24 cellular contexts compared by ENCODE assay signal in the genomic region with DNA sequence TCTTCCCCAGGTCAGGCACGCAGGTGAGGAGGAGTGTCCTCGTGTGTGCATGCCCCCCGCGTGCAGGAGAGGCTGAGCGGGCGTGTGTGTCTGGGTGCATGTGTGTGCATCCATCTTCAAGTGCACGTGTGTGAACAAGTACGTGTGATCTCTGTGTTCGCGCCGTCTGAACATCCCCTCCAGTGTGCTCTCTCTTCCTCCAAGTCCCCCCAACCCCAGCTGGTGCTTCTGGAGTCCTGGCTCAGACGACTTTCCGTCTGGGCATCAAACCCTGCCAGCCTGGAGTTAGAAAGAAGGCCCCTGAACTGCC. TPM values are rescaled to one million over a fixed set of nuclear protein-coding genes. Genes with fewer than 3 reads are reported as not detected.
"Had no signal": no experiment of that assay in that cellular context is flagged by ENCODE, and none has a peak within 500 bp of the region (broad histone marks: within the 10 kb centered on the region; RNA-seq: fewer than 3 reads in every experiment).

No MANE protein-coding gene starts in this region.

- H3K9me3 ChIP-seq: ascending aorta, SJSA1, SK-N-SH had no signal

- H3K4me1 ChIP-seq: ascending aorta, SJSA1 had no signal

- H3K36me3 ChIP-seq: ascending aorta, cardiac muscle cell, SJSA1 had no signal

- ATAC-seq: activated CD8-positive, alpha-beta T cell treated with anti-CD3 and anti-CD28 coated beads, Interleukin-2, amount 10 ng/mL, durations not matched to agents 7 days and 5 days had no signal

- H3K27me3 ChIP-seq: ascending aorta, cardiac muscle cell had no signal

- DNase-seq: activated CD4-positive, alpha-beta T cell treated with anti-CD3 and anti-CD28 coated beads, Interleukin-2, amount 10 ng/mL, durations not matched to agents 24 days and 14 days; activated CD4-positive, alpha-beta T cell treated with anti-CD3 and anti-CD28 coated beads, Interleukin-2, amount 50 U/mL, for 4 hours; activated CD8-positive, alpha-beta T cell treated with anti-CD3 and anti-CD28 coated beads, Interleukin-2, amount 10 ng/mL, durations not matched to agents 7 days and 5 days; activated naive CD4-positive, alpha-beta T cell treated with anti-CD3 and anti-CD28 coated beads, Interleukin-2, amount 50 U/mL, for 16 hours; activated naive CD8-positive, alpha-beta T cell treated with anti-CD3 and anti-CD28 coated beads for 36 hours; activated T-cell treated with anti-CD3 and anti-CD28 coated beads, Interleukin-2, amount 50 U/mL, for 24 hours; MM.1S; NCI-H1092 treated with DMSO at 0.1 percent for 48 hours; NCI-H1417; NCI-H146; NCI-H187; NCI-H2029 treated with DMSO at 0.1 percent for 48 hours; NCI-H2107; NCI-H446 treated with DMSO at 0.1 percent for 48 hours; NCI-H524; SHP77 treated with DMSO at 0.1 percent for 48 hours; SK-N-SH had no signal

- H3K27ac ChIP-seq: ascending aorta, cardiac muscle cell, KMS-11, SJSA1 had no signal

- H3K4me3 ChIP-seq: ascending aorta, cardiac muscle cell, SJSA1 had no signal

RNA-seq across cellular contexts. Expression of gene ZG16B, which starts 2.7 kb away (rescaled TPM):
- total RNA-seq: ascending aorta, cardiac muscle cell, LHCN-M2 had no signal
- polyA plus RNA-seq: cardiac muscle cell had no signal

RNA-seq across cellular contexts. Expression of gene PRSS21, which starts 10.4 kb away (rescaled TPM):
- total RNA-seq: ascending aorta, cardiac muscle cell, LHCN-M2, RPMI7951, SJSA1 had no signal
- polyA plus RNA-seq: cardiac muscle cell, SK-N-SH had no signal

RNA-seq across cellular contexts. Expression of gene PRSS41, which starts 29.2 kb away (rescaled TPM):
- total RNA-seq: activated CD4-positive, alpha-beta T cell treated with anti-CD3 and anti-CD28 coated beads, Interleukin-2, amount 10 ng/mL, durations not matched to agents 24 days and 14 days; activated CD8-positive, alpha-beta T cell treated with anti-CD3 and anti-CD28 coated beads, Interleukin-2, amount 10 ng/mL, durations not matched to agents 7 days and 5 days; activated naive CD8-positive, alpha-beta T cell treated with anti-CD3 and anti-CD28 coated beads for 36 hours; activated T-helper 2 cell treated with anti-CD3 and anti-CD28 coated beads, Interferon-gamma antibody, Interleukin-2, Interleukin-4, amounts not matched to agents 10 μg/mL and 5 μg/mL and 100 μg/mL, durations not matched to agents 14 hours and 24 hours and 36 hours; ascending aorta; cardiac muscle cell; LHCN-M2; RPMI7951; SJSA1 had no signal
- polyA plus RNA-seq: cardiac muscle cell, SK-N-SH had no signal

RNA-seq across cellular contexts. Expression of gene PRSS22, which starts 30.5 kb away (rescaled TPM):
- total RNA-seq: activated CD4-positive, alpha-beta T cell treated with anti-CD3 and anti-CD28 coated beads, Interleukin-2, amount 10 ng/mL, durations not matched to agents 24 days and 14 days; activated CD8-positive, alpha-beta T cell treated with anti-CD3 and anti-CD28 coated beads, Interleukin-2, amount 10 ng/mL, durations not matched to agents 7 days and 5 days; activated naive CD8-positive, alpha-beta T cell treated with anti-CD3 and anti-CD28 coated beads for 36 hours; activated T-helper 2 cell treated with anti-CD3 and anti-CD28 coated beads, Interferon-gamma antibody, Interleukin-2, Interleukin-4, amounts not matched to agents 10 μg/mL and 5 μg/mL and 100 μg/mL, durations not matched to agents 14 hours and 24 hours and 36 hours; ascending aorta; cardiac muscle cell; LHCN-M2; SJSA1 had no signal
- polyA plus RNA-seq: cardiac muscle cell, SK-N-SH had no signal

RNA-seq across cellular contexts. Expression of gene PRSS33, which starts 40.1 kb away (rescaled TPM):
- total RNA-seq: activated CD4-positive, alpha-beta T cell treated with anti-CD3 and anti-CD28 coated beads, Interleukin-2, amount 10 ng/mL, durations not matched to agents 24 days and 14 days; activated CD8-positive, alpha-beta T cell treated with anti-CD3 and anti-CD28 coated beads, Interleukin-2, amount 10 ng/mL, durations not matched to agents 7 days and 5 days; activated T-helper 2 cell treated with anti-CD3 and anti-CD28 coated beads, Interferon-gamma antibody, Interleukin-2, Interleukin-4, amounts not matched to agents 10 μg/mL and 5 μg/mL and 100 μg/mL, durations not matched to agents 14 hours and 24 hours and 36 hours; cardiac muscle cell; LHCN-M2; RPMI7951; SJSA1 had no signal
- polyA plus RNA-seq: cardiac muscle cell, SK-N-SH had no signal
